In genomic region chr11:124961972-124962609, GRCh38 we compare ENCODE assay signal across 9 cellular contexts. TPM values are rescaled to one million over a fixed set of nuclear protein-coding genes. Genes with fewer than 3 reads are reported as not detected.
A peak's percentile ranks its signal among the peaks of the same experiment; 100 is the strongest.
DNase-seq lines count a peak whose midpoint lies in the region; ATAC-seq and TF ChIP-seq lines count a peak whose summit lies in the region.
"Had no signal": no experiment of that assay in that cellular context is flagged by ENCODE, and none has a peak within 500 bp of the region (broad histone marks: within the 10 kb centered on the region; RNA-seq: fewer than 3 reads in every experiment).

No MANE protein-coding gene starts in this region.

- H3K27ac ChIP-seq in neutrophil = no peak overlapping the region
- H3K27ac ChIP-seq: SJCRH30 had no signal

- no peak overlapping the region for H3K4me3 ChIP-seq in fibroblast of the aortic adventitia (ENCODE audit: low read depth, low read length)
- H3K4me3 ChIP-seq in neutrophil (ENCODE audit: low read depth in 1 of 2, low read length in 1 of 2) = no peak overlapping the region
- H3K4me3 ChIP-seq: SJCRH30 had no signal

- TF ChIP-seq CTCF in GM13976 (IDR thresholded peaks at IDR 0.05; ENCODE audit: borderline replicate concordance, control extremely low read depth, extremely low read depth, insufficient read depth, missing control alignments) (peak; percentile 61), fibroblast of the aortic adventitia (IDR thresholded peaks at IDR 0.05; ENCODE audit: insufficient read depth, low read length) (peak; percentile 76), neutrophil (IDR thresholded peaks at IDR 0.05) (peak; percentile 42)

- in situ Hi-C loops in GM13976 (cut with MboI; ENCODE audit: low sequenced_read_pairs, unreplicated experiment) = loop anchor here (25.0 kb wide), 1 partner anchor 400 kb away; no protein-coding TSS in a partner anchor

- no peaks in the 10 kb centered on the region for H3K36me3 ChIP-seq in neutrophil
- H3K36me3 ChIP-seq: SJCRH30 had no signal

- ATAC-seq in HG02763 (IDR thresholded peaks at IDR 0.05; ENCODE audit: unreplicated experiment) (peak; percentile 75), T-helper 17 cell (peak; percentile 98), GM19324 (IDR thresholded peaks at IDR 0.05; ENCODE audit: low FRiP score, unreplicated experiment) (no peak)

- H3K4me3 Mint-ChIP-seq in T-helper 17 cell = no peak overlapping the region

- H3K9me3 ChIP-seq in T-helper 17 cell (ENCODE audit: control insufficient read depth, low read length, poor library complexity, severe bottlenecking) = no peaks in the 10 kb centered on the region
- H3K9me3 ChIP-seq in neutrophil = no peaks in the 10 kb centered on the region
- H3K9me3 ChIP-seq: SJCRH30 had no signal

- no peaks in the 10 kb centered on the region for H3K27me3 Mint-ChIP-seq in T-helper 17 cell

- H3K4me1 Mint-ChIP-seq in T-helper 17 cell = peaks cover 2% of the 10 kb centered on the region

- DNase-seq in AML-193 (lab: John Stamatoyannopoulos, UW) (peak; percentile 76 to 83), GM13976 (ENCODE audit: low spot score) (peak; percentile 65), NCI-H1417 treated with DMSO at 0.1 percent for 48 hours (lab: John Stamatoyannopoulos, UW) (peak; percentile 27), T-helper 17 cell (no peak), fibroblast of the aortic adventitia (ENCODE audit: low read depth) (peak; percentile 91)

- H3K27me3 ChIP-seq in neutrophil = no peaks in the 10 kb centered on the region
- H3K27me3 ChIP-seq: SJCRH30 had no signal

- no peaks in the 10 kb centered on the region for H3K4me1 ChIP-seq in neutrophil (ENCODE audit: control insufficient read depth in 1 of 2, insufficient read depth in 1 of 2, low read depth in 1 of 2, low read length in 1 of 2)
- H3K4me1 ChIP-seq: SJCRH30 had no signal

- H3K27ac Mint-ChIP-seq in T-helper 17 cell = no peak overlapping the region

- H3K36me3 Mint-ChIP-seq in T-helper 17 cell (ENCODE audit: low read depth) = peaks cover 7% of the 10 kb centered on the region

RNA-seq across cellular contexts. Expression of gene CCDC15, which starts 8.1 kb away (rescaled TPM):
- total RNA-seq in T-helper 17 cell (1 to 10 TPM in 1 of 2 donors, under 1 TPM in 1; 0.91 to 1.3 TPM), fibroblast of the aortic adventitia (ENCODE audit: low replicate concordance) (3.6 and 9.8 TPM in 2 replicates)

RNA-seq across cellular contexts. Expression of gene HEPACAM, which starts 26.2 kb away (rescaled TPM):
- total RNA-seq in T-helper 17 cell (not detected), fibroblast of the aortic adventitia (ENCODE audit: low replicate concordance) (not detected in 2 replicates)
- total RNA-seq: SJCRH30 had no signal

RNA-seq across cellular contexts. Expression of gene HEPN1, which starts 43.0 kb away (rescaled TPM):
- total RNA-seq in T-helper 17 cell = not detected
- not detected in 2 replicates for total RNA-seq in fibroblast of the aortic adventitia (ENCODE audit: low replicate concordance)
- total RNA-seq: SJCRH30 had no signal

Comparison
In these comparisons a context has a peak if more than half of its experiments do, and no peak if none do; other contexts are left out.
1. DNase-seq: peak in AML-193 (2 of 2), GM13976 (single experiment), NCI-H1417 treated with DMSO at 0.1 percent for 48 hours (single experiment) and fibroblast of the aortic adventitia (single experiment); none in T-helper 17 cell (0 of 3).
2. Peak in every context shown above with its lines, with median percentiles within 50 percentile points of each other: CTCF ChIP-seq.